ENCODE assay signal across 10 cellular contexts in genomic region chr2:85318222-85319182, GRCh38.
A peak's percentile ranks its signal among the peaks of the same experiment; 100 is the strongest.
DNase-seq lines count a peak whose midpoint lies in the region; FAIRE-seq and TF ChIP-seq lines count a peak whose summit lies in the region.
"Had no signal": no experiment of that assay in that cellular context is flagged by ENCODE, and none has a peak within 500 bp of the region (broad histone marks: within the 10 kb centered on the region; RNA-seq: fewer than 3 reads in every experiment).

No MANE protein-coding gene starts in this region.

- FAIRE-seq in D721Med (lab: Jason Lieb, UNC) = no peak

- H3K27ac ChIP-seq in effector memory CD4-positive, alpha-beta T cell (ENCODE audit: insufficient read depth, low read length, poor library complexity, severe bottlenecking) = peak overlapping the region; percentile 43
- H3K27ac ChIP-seq: BLaER1, vagina had no signal

- peak overlapping the region; percentile 83 for H3K27ac Mint-ChIP-seq in T-helper 1 cell treated with Interleukin-12 subunit alpha and Interleukin-12 subunit beta and Interleukin-4 antibody, amounts not matched to agents 30 μg/mL and 1 μg/mL, for 36 hours

- H3K4me3 ChIP-seq in NB4 (ENCODE audit: low read depth, low read length) = no peak overlapping the region
- no peak overlapping the region for H3K4me3 ChIP-seq in effector memory CD4-positive, alpha-beta T cell (ENCODE audit: insufficient read depth, low read depth, low read length, poor library complexity, severe bottlenecking)
- H3K4me3 ChIP-seq: BLaER1, vagina had no signal

- H3K27me3 ChIP-seq in effector memory CD4-positive, alpha-beta T cell (replicated peaks; ENCODE audit: control insufficient read depth, insufficient read depth, low read length, poor library complexity, severe bottlenecking) = no peaks in the 10 kb centered on the region
- H3K27me3 ChIP-seq: BLaER1, vagina had no signal

- no peaks in the 10 kb centered on the region for H3K9me3 Mint-ChIP-seq in T-helper 1 cell treated with Interleukin-12 subunit alpha and Interleukin-12 subunit beta and Interleukin-4 antibody, amounts not matched to agents 30 μg/mL and 1 μg/mL, for 36 hours

- H3K4me1 ChIP-seq in effector memory CD4-positive, alpha-beta T cell (ENCODE audit: control insufficient read depth, insufficient read depth, low read length, poor library complexity, severe bottlenecking) = peaks cover 53% of the 10 kb centered on the region

- no peak for DNase-seq in T-helper 1 cell
- DNase-seq in NB4 (ENCODE audit: low read depth) = peak; percentile 48
- no peak for DNase-seq in effector memory CD4-positive, alpha-beta T cell
- DNase-seq in stimulated activated CD4-positive, alpha-beta T cell treated with anti-CD3 and anti-CD28 coated beads, Interleukin-1b, Interleukin-23, amount 100 ng/mL, for 48 hours = peak; percentile 64
- no peak for DNase-seq in D721Med (ENCODE audit: insufficient read length, low spot score)
- DNase-seq in NCI-H2227 (lab: John Stamatoyannopoulos, UW; ENCODE audit: unreplicated experiment) = no peak
- DNase-seq in putamen (ENCODE audit: low spot score) = no peak

- H3K4me1 Mint-ChIP-seq in T-helper 1 cell treated with Interleukin-12 subunit alpha and Interleukin-12 subunit beta and Interleukin-4 antibody, amounts not matched to agents 30 μg/mL and 1 μg/mL, for 36 hours (ENCODE audit: low read depth) = peaks cover 47% of the 10 kb centered on the region

- peaks cover 69% of the 10 kb centered on the region for H3K36me3 ChIP-seq in effector memory CD4-positive, alpha-beta T cell (ENCODE audit: control insufficient read depth, insufficient read depth, low read length)

- no peak overlapping the region for H3K4me3 Mint-ChIP-seq in T-helper 1 cell treated with Interleukin-12 subunit alpha and Interleukin-12 subunit beta and Interleukin-4 antibody, amounts not matched to agents 30 μg/mL and 1 μg/mL, for 36 hours

- no peak for TF ChIP-seq POLR2A in NB4 (IDR thresholded peaks at IDR 0.05; ENCODE audit: extremely low read depth, insufficient read length)

- no peaks in the 10 kb centered on the region for H3K27me3 Mint-ChIP-seq in T-helper 1 cell treated with Interleukin-12 subunit alpha and Interleukin-12 subunit beta and Interleukin-4 antibody, amounts not matched to agents 30 μg/mL and 1 μg/mL, for 36 hours (ENCODE audit: low read depth)

- TF ChIP-seq CTCF in NB4 (IDR thresholded peaks at IDR 0.05; ENCODE audit: low read depth, low read length) (no peak), D721Med (IDR thresholded peaks at IDR 0.05; ENCODE audit: insufficient read depth, missing control alignments) (no peak)

- H3K36me3 Mint-ChIP-seq in T-helper 1 cell treated with Interleukin-12 subunit alpha and Interleukin-12 subunit beta and Interleukin-4 antibody, amounts not matched to agents 30 μg/mL and 1 μg/mL, for 36 hours (ENCODE audit: low read depth) = peaks cover 72% of the 10 kb centered on the region

- no peaks in the 10 kb centered on the region for H3K9me3 ChIP-seq in effector memory CD4-positive, alpha-beta T cell (ENCODE audit: control insufficient read depth, low read length)
- H3K9me3 ChIP-seq: BLaER1, vagina had no signal

Comparison
In these comparisons a context has a peak if more than half of its experiments do, and no peak if none do; other contexts are left out.
1. DNase-seq: peak in NB4 (single experiment) and stimulated activated CD4-positive, alpha-beta T cell treated with anti-CD3 and anti-CD28 coated beads, Interleukin-1b, Interleukin-23, amount 100 ng/mL, for 48 hours (single experiment); none in T-helper 1 cell (0 of 5), effector memory CD4-positive, alpha-beta T cell (0 of 3), D721Med (single experiment), NCI-H2227 (single experiment) and putamen (single experiment).